In the genomic region with DNA sequence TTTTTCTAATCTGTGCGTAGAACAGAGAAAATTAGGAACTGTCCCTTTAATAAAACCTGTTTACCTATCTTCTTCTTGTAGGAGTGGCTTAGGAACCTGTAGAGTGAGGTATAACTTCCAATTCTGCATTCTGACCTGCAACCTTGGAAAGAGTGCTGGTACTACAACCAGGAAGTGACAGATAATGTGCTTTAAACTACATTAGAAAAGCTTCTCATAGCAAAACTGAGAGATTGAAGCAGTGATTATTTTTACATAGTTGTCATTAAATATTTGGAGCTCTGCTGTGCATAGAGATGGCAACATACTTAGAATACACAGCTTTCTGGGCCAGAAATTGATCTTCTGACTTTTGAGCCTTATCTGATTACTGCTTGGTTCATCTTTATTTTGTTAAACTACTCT, we compare ENCODE assay signal across 14 cellular contexts. TPM values are rescaled to one million over a fixed set of nuclear protein-coding genes. Genes with fewer than 3 reads are reported as not detected.
A peak's percentile ranks its signal among the peaks of the same experiment; 100 is the strongest.
DNase-seq lines count a peak whose midpoint lies in the region; ATAC-seq and TF ChIP-seq lines count a peak whose summit lies in the region.
"Had no signal": no experiment of that assay in that cellular context is flagged by ENCODE, and none has a peak within 500 bp of the region (broad histone marks: within the 10 kb centered on the region; RNA-seq: fewer than 3 reads in every experiment).

No MANE protein-coding gene starts in this region.

- intact Hi-C loops in Calu3 (cut with micrococcal nuclease; ENCODE audit: unreplicated experiment): no loop called here
- intact Hi-C loops in colonic mucosa (cut with DNase I): no loop called here

- WGBS in gastroesophageal sphincter (ENCODE audit: low coverage in 1 of 2), 2 donors: 33 to 56% methylated on average over 1 of the region's 1 CpG

- peak overlapping the region; percentile 43 for H3K4me3 Mint-ChIP-seq in Calu3 (ENCODE audit: low read depth, unreplicated experiment)

- no peaks in the 10 kb centered on the region for H3K79me2 ChIP-seq in osteoblast (ENCODE audit: insufficient read depth, low read length)

- H3K36me3 ChIP-seq in colonic mucosa: no peaks in the 10 kb centered on the region
- H3K36me3 ChIP-seq in osteoblast (ENCODE audit: insufficient read depth, low read length): no peaks in the 10 kb centered on the region
- no peaks in the 10 kb centered on the region for H3K36me3 ChIP-seq in gastroesophageal sphincter
- H3K36me3 ChIP-seq: tibial nerve had no signal

- TF ChIP-seq CTCF in Calu3 (IDR thresholded peaks at IDR 0.05; ENCODE audit: unreplicated experiment) (no peak), colonic mucosa (IDR thresholded peaks at IDR 0.05) (no peak), osteoblast (IDR thresholded peaks at IDR 0.05; ENCODE audit: extremely low read depth, low read depth, low read length) (no peak), gastroesophageal sphincter (IDR thresholded peaks at IDR 0.05) (no peak)

- H4K20me1 ChIP-seq in osteoblast (ENCODE audit: insufficient read depth, low read length): no peaks in the 10 kb centered on the region

- peak; percentile 19 for DNase-seq in Calu3
- peak; percentile 92 for DNase-seq in NCI-H2029 treated with DMSO at 0.1 percent for 48 hours (lab: John Stamatoyannopoulos, UW)
- DNase-seq in colonic mucosa: peak; percentile 40
- DNase-seq in osteoblast (ENCODE audit: insufficient read length, low spot score, missing footprints): no peak
- no peak for DNase-seq in HuH-7 (ENCODE audit: low spot score)
- no peak for DNase-seq in stimulated activated CD4-positive, alpha-beta T cell treated with anti-CD3 and anti-CD28 coated beads, Interleukin-1b, Interleukin-23, amount 100 ng/mL, for 48 hours
- no peak for DNase-seq in NCI-H128 (lab: John Stamatoyannopoulos, UW; ENCODE audit: unreplicated experiment)
- DNase-seq: dorsolateral prefrontal cortex; left ventricle myocardium superior; NCI-H1092 treated with DMSO at 0.1 percent for 48 hours; stimulated activated CD4-positive, alpha-beta T cell treated with anti-CD3 and anti-CD28 coated beads, Interleukin-15, amount 100 ng/mL, for 24 hours had no signal

- H2AFZ ChIP-seq in osteoblast (ENCODE audit: low read length): peak overlapping the region; percentile 63

- H3K27ac Mint-ChIP-seq in Calu3 (ENCODE audit: unreplicated experiment): peak overlapping the region; percentile 20
- H3K27ac Mint-ChIP-seq: activated T-helper 2 cell treated with anti-CD3 and anti-CD28 coated beads, Interferon-gamma antibody, Interleukin-2, Interleukin-4, amounts not matched to agents 10 μg/mL and 5 μg/mL and 100 μg/mL, durations not matched to agents 14 hours and 24 hours and 36 hours had no signal

- H3K9me3 Mint-ChIP-seq in Calu3 (ENCODE audit: low read depth, unreplicated experiment): no peaks in the 10 kb centered on the region
- H3K9me3 Mint-ChIP-seq: activated T-helper 2 cell treated with anti-CD3 and anti-CD28 coated beads, Interferon-gamma antibody, Interleukin-2, Interleukin-4, amounts not matched to agents 10 μg/mL and 5 μg/mL and 100 μg/mL, durations not matched to agents 14 hours and 24 hours and 36 hours had no signal

- BruUV-seq in Calu3 (replicated peaks; lab: Mats Ljungman, UMichigan): no TSS peak

- H3K27me3 Mint-ChIP-seq in Calu3 (ENCODE audit: unreplicated experiment): no peaks in the 10 kb centered on the region

- no peak for TF ChIP-seq POLR2A in gastroesophageal sphincter (IDR thresholded peaks at IDR 0.05)

- peak overlapping the region; percentile 63 for H3K27ac ChIP-seq in colonic mucosa
- no peak overlapping the region for H3K27ac ChIP-seq in osteoblast (ENCODE audit: low read depth, low read length)
- no peak overlapping the region for H3K27ac ChIP-seq in gastroesophageal sphincter
- H3K27ac ChIP-seq: dorsolateral prefrontal cortex, tibial nerve had no signal

- H3K36me3 Mint-ChIP-seq in Calu3 (ENCODE audit: insufficient read depth, unreplicated experiment): no peaks in the 10 kb centered on the region

- H3K4me1 ChIP-seq in colonic mucosa (no peaks in the 10 kb centered on the region), osteoblast (ENCODE audit: insufficient read depth, low read length) (peaks cover 3% of the 10 kb centered on the region), gastroesophageal sphincter (peaks cover 0 to 7% (median 0%) of the 10 kb centered on the region in 3 donors)

- ATAC-seq in gastroesophageal sphincter: no peak
- ATAC-seq: left ventricle myocardium superior had no signal

- no peaks in the 10 kb centered on the region for H3K27me3 ChIP-seq in colonic mucosa
- no peaks in the 10 kb centered on the region for H3K27me3 ChIP-seq in osteoblast (ENCODE audit: insufficient read depth, low read length)
- no peaks in the 10 kb centered on the region for H3K27me3 ChIP-seq in gastroesophageal sphincter
- H3K27me3 ChIP-seq: dorsolateral prefrontal cortex, tibial nerve had no signal

- TF ChIP-seq EP300 in gastroesophageal sphincter (IDR thresholded peaks at IDR 0.05): no peak

- H3K9me3 ChIP-seq in colonic mucosa (no peaks in the 10 kb centered on the region), osteoblast (ENCODE audit: low read depth, low read length) (no peaks in the 10 kb centered on the region), gastroesophageal sphincter (no peaks in the 10 kb centered on the region)
- H3K9me3 ChIP-seq: tibial nerve had no signal

- CTCF ChIA-PET in Calu3 (lab: Charles Lee): interaction anchor here (2.1 kb wide), 1 partner anchor 53 kb away, joined by 4 read pairs; no protein-coding TSS in a partner anchor

- H3K4me3 ChIP-seq in colonic mucosa: peak overlapping the region; percentile 19
- H3K4me3 ChIP-seq in osteoblast (ENCODE audit: insufficient read depth, low read length): no peak overlapping the region
- no peak overlapping the region for H3K4me3 ChIP-seq in gastroesophageal sphincter
- H3K4me3 ChIP-seq: dorsolateral prefrontal cortex had no signal

- peaks cover 22% of the 10 kb centered on the region for H3K4me1 Mint-ChIP-seq in Calu3 (ENCODE audit: low read depth, unreplicated experiment)

- H3K4me2 ChIP-seq in osteoblast (ENCODE audit: insufficient read depth, low read length): peak overlapping the region; percentile 49

- H3K9ac ChIP-seq in colonic mucosa (ENCODE audit: low read depth in 2 of 2, low read length in 2 of 2): peak overlapping the region in 1 of 2 donors; percentile 19

RNA-seq across cellular contexts. Expression of a gene that starts 50.4 kb away (rescaled TPM):
- total RNA-seq in Calu3 (2022): 17.8 and 22.0 TPM in 2 replicates
- total RNA-seq in colonic mucosa: 10 to 100 TPM; 31.3 to 33.2 TPM
- 0.88 and 1.1 TPM in 2 replicates for total RNA-seq in osteoblast
- 1 to 10 TPM; 1.2 to 4.4 (median 2.2) TPM for total RNA-seq in gastroesophageal sphincter

RNA-seq across cellular contexts. Expression of a gene that starts 58.8 kb away (rescaled TPM):
- total RNA-seq in Calu3 (2022): 5.0 and 6.3 TPM in 2 replicates
- total RNA-seq in colonic mucosa: 10 to 100 TPM in 1 of 2 donors, 1 to 10 TPM in 1; 4.1 to 10.2 TPM
- 1.2 and 2.2 TPM in 2 replicates for total RNA-seq in osteoblast
- total RNA-seq in gastroesophageal sphincter: 1 to 10 TPM in 2 of 4 donors, under 1 TPM in 1, not detected in 1; 0.54 to 3.6 (median 1.4) TPM

Comparison
In these comparisons a context has a peak if more than half of its experiments do, and no peak if none do; other contexts are left out.
1. DNase-seq: peak in Calu3 (single experiment), NCI-H2029 treated with DMSO at 0.1 percent for 48 hours (single experiment) and colonic mucosa (single experiment); none in osteoblast (single experiment), HuH-7 (single experiment), stimulated activated CD4-positive, alpha-beta T cell treated with anti-CD3 and anti-CD28 coated beads, Interleukin-1b, Interleukin-23, amount 100 ng/mL, for 48 hours (single experiment) and NCI-H128 (single experiment).